In genomic region chr6:15491255-15491985, GRCh38 we compare ENCODE assay signal across 8 cellular contexts.
DNase-seq lines count a peak whose midpoint lies in the region; ATAC-seq and TF ChIP-seq lines count a peak whose summit lies in the region.

No MANE protein-coding gene starts in this region.

- H3K27ac Mint-ChIP-seq in activated CD8-positive, alpha-beta T cell treated with anti-CD3 and anti-CD28 coated beads, Interleukin-2, amount 10 ng/mL, durations not matched to agents 7 days and 5 days, result peak overlapping the region; percentile 74

- H3K27me3 ChIP-seq in dorsolateral prefrontal cortex, result no peaks in the 10 kb centered on the region

- ATAC-seq in GM18868 (IDR thresholded peaks at IDR 0.05; ENCODE audit: unreplicated experiment), result peak; percentile 63
- ATAC-seq in activated CD8-positive, alpha-beta T cell treated with anti-CD3 and anti-CD28 coated beads, Interleukin-2, amount 10 ng/mL, durations not matched to agents 7 days and 5 days, result peak; percentile 74

- DNase-seq in AG08395 (ENCODE audit: low spot score) (peak; percentile 73), NCI-H524 (lab: John Stamatoyannopoulos, UW) (peak; percentile 36 to 75), dorsolateral prefrontal cortex (peak; percentile 70 to 89 (median 83)), lung microvascular endothelial cell (ENCODE audit: low read depth in 2 of 2) (peak; percentile 69 to 80), NCI-H2107 (lab: John Stamatoyannopoulos, UW) (no peak)
- peak; percentile 83 for DNase-seq in activated CD8-positive, alpha-beta T cell treated with anti-CD3 and anti-CD28 coated beads, Interleukin-2, amount 10 ng/mL, durations not matched to agents 7 days and 5 days
- peak; percentile 18 for DNase-seq in stimulated activated CD8-positive, alpha-beta memory T cell treated with anti-CD3 and anti-CD28 coated beads, Interleukin-15, amount 100 ng/mL, for 24 hours (ENCODE audit: low read depth)

- POLR2A ChIA-PET in activated CD8-positive, alpha-beta T cell treated with anti-CD3 and anti-CD28 coated beads, Interleukin-2, amount 10 ng/mL, durations not matched to agents 7 days and 5 days (lab: Charles Lee), result interaction anchor here (0.6 kb wide), 1 partner anchor 21 kb away, joined by 3 read pairs; no protein-coding TSS in a partner anchor

- H3K4me1 Mint-ChIP-seq in activated CD8-positive, alpha-beta T cell treated with anti-CD3 and anti-CD28 coated beads, Interleukin-2, amount 10 ng/mL, durations not matched to agents 7 days and 5 days (ENCODE audit: low read depth), result peaks cover 39% of the 10 kb centered on the region

- H3K4me3 ChIP-seq in dorsolateral prefrontal cortex, result peak overlapping the region in 3 of 59 donors; percentile 0 to 6 (median 3)

- intact Hi-C loops in dorsolateral prefrontal cortex (cut with DNase I), result loop anchor here (1.0 to 10.0 kb wide), 6 partner anchors 44 to 1280 kb away; partner anchors contain the start of gene JARID2 (in 1 of the 2)

- peaks cover 43% of the 10 kb centered on the region for H3K36me3 Mint-ChIP-seq in activated CD8-positive, alpha-beta T cell treated with anti-CD3 and anti-CD28 coated beads, Interleukin-2, amount 10 ng/mL, durations not matched to agents 7 days and 5 days (ENCODE audit: low read depth)

- H3K27ac ChIP-seq in dorsolateral prefrontal cortex, result peak overlapping the region in 17 of 59 donors; percentile 1 to 67 (median 32)

- H3K9me3 Mint-ChIP-seq in activated CD8-positive, alpha-beta T cell treated with anti-CD3 and anti-CD28 coated beads, Interleukin-2, amount 10 ng/mL, durations not matched to agents 7 days and 5 days (ENCODE audit: insufficient read depth), result no peaks in the 10 kb centered on the region

- H3K27me3 Mint-ChIP-seq in activated CD8-positive, alpha-beta T cell treated with anti-CD3 and anti-CD28 coated beads, Interleukin-2, amount 10 ng/mL, durations not matched to agents 7 days and 5 days (ENCODE audit: low read depth), result no peaks in the 10 kb centered on the region

- CTCF ChIA-PET in activated CD8-positive, alpha-beta T cell treated with anti-CD3 and anti-CD28 coated beads, Interleukin-2, amount 10 ng/mL, durations not matched to agents 7 days and 5 days (lab: Charles Lee), result interaction anchor here (0.8 to 1.2 kb wide), 6 partner anchors 9 to 242 kb away, joined by 3 to 5 read pairs (median 3); no protein-coding TSS in a partner anchor

- TF ChIP-seq CTCF in dorsolateral prefrontal cortex (IDR thresholded peaks at IDR 0.05 in 54 of 56, conservative IDR thresholded peaks at IDR 0.05 in 2 of 56; ENCODE audit: low read depth in 1 of 56, partially characterized antibody in 56 of 56), result peak; percentile 74 to 99 (median 96)

- peak overlapping the region; percentile 5 for H3K4me3 Mint-ChIP-seq in activated CD8-positive, alpha-beta T cell treated with anti-CD3 and anti-CD28 coated beads, Interleukin-2, amount 10 ng/mL, durations not matched to agents 7 days and 5 days
